24 cellular contexts compared by ENCODE assay signal in genomic region chr18:61583548-61583947, GRCh38.
A peak's percentile ranks its signal among the peaks of the same experiment; 100 is the strongest.
DNase-seq lines count a peak whose midpoint lies in the region; ATAC-seq, FAIRE-seq and TF ChIP-seq lines count a peak whose summit lies in the region.
"Had no signal": no experiment of that assay in that cellular context is flagged by ENCODE, and none has a peak within 500 bp of the region (broad histone marks: within the 10 kb centered on the region; RNA-seq: fewer than 3 reads in every experiment).

No MANE protein-coding gene starts in this region.

- H3K27ac Mint-ChIP-seq in T-helper 17 cell, result no peak overlapping the region
- H3K27ac Mint-ChIP-seq: CD14-positive monocyte; CD4-positive, alpha-beta T cell; CD8-positive, alpha-beta memory T cell; H9; HFFc6 had no signal

- no peaks in the 10 kb centered on the region for H3K9me3 ChIP-seq in T-helper 17 cell (ENCODE audit: control insufficient read depth, low read length, poor library complexity, severe bottlenecking)
- H3K9me3 ChIP-seq in mucosa of descending colon, result no peaks in the 10 kb centered on the region
- H3K9me3 ChIP-seq: A549; BE2C; BLaER1 treated with 17β-estradiol and CSF1 and Interleukin-3, amounts not matched to agents 10 nM and 100 nM had no signal

- ATAC-seq in T-helper 17 cell (no peak), mucosa of descending colon (peak; percentile 13), HG03565 (IDR thresholded peaks at IDR 0.05; ENCODE audit: unreplicated experiment) (no peak)
- ATAC-seq: A549, HCT116 had no signal

- H3K4me3 ChIP-seq in coronary artery (no peak overlapping the region), mucosa of descending colon (no peak overlapping the region)
- H3K4me3 ChIP-seq: A549; BLaER1 treated with 17β-estradiol and CSF1 and Interleukin-3, amounts not matched to agents 10 nM and 100 nM; GM23248 had no signal

- H3K4me1 Mint-ChIP-seq in T-helper 17 cell, result peaks cover 17% of the 10 kb centered on the region

- no peak for DNase-seq in D721Med (ENCODE audit: insufficient read length, low spot score)
- no peak for DNase-seq in T-helper 17 cell
- DNase-seq in coronary artery (ENCODE audit: low spot score), result no peak
- no peak for DNase-seq in mucosa of descending colon
- DNase-seq in GOT3 (lab: John Stamatoyannopoulos, UW), result no peak
- no peak for DNase-seq in hepatic stellate cell (ENCODE audit: low spot score)
- DNase-seq: 8988T; ACHN; AML-193; BE2C; CD4-positive, alpha-beta T cell; CD8-positive, alpha-beta memory T cell; DMS79 treated with DMSO at 0.1 percent for 48 hours; GF-D8; GM23248; H9; HFFc6 had no signal

- TF ChIP-seq CTCF in D721Med (IDR thresholded peaks at IDR 0.05; ENCODE audit: insufficient read depth, missing control alignments) (no peak), coronary artery (IDR thresholded peaks at IDR 0.05) (no peak), mucosa of descending colon (IDR thresholded peaks at IDR 0.05) (no peak)

- H3K4me3 Mint-ChIP-seq in T-helper 17 cell, result peak overlapping the region; percentile 3
- H3K4me3 Mint-ChIP-seq: CD4-positive, alpha-beta T cell; CD8-positive, alpha-beta memory T cell; H9; HFFc6 had no signal

- no peaks in the 10 kb centered on the region for H3K36me3 ChIP-seq in mucosa of descending colon (ENCODE audit: low read depth)
- H3K36me3 ChIP-seq: BE2C; BLaER1 treated with 17β-estradiol and CSF1 and Interleukin-3, amounts not matched to agents 10 nM and 100 nM had no signal

- peak; percentile 96 for FAIRE-seq in D721Med (lab: Jason Lieb, UNC)
- FAIRE-seq: A549, GM12892, GM19239 had no signal

- no peaks in the 10 kb centered on the region for H3K36me3 Mint-ChIP-seq in T-helper 17 cell (ENCODE audit: low read depth)
- H3K36me3 Mint-ChIP-seq: CD14-positive monocyte; CD8-positive, alpha-beta memory T cell had no signal

- intact Hi-C loops in mucosa of descending colon (cut with DNase I, micrococcal nuclease), result no loop called here

- H3K4me1 ChIP-seq in mucosa of descending colon (ENCODE audit: low read depth), result peaks cover 19% of the 10 kb centered on the region
- H3K4me1 ChIP-seq: BE2C had no signal

- peak overlapping the region; percentile 67 to 82 for H3K27ac ChIP-seq in coronary artery
- H3K27ac ChIP-seq: A549; BLaER1 treated with 17β-estradiol and CSF1 and Interleukin-3, amounts not matched to agents 10 nM and 100 nM; GM23248 had no signal

- H3K27me3 Mint-ChIP-seq in T-helper 17 cell, result peaks cover 54% of the 10 kb centered on the region
